8 cellular contexts compared by ENCODE assay signal in genomic region chr4:6269651-6270511, GRCh38.
DNase-seq lines count a peak whose midpoint lies in the region; ATAC-seq and TF ChIP-seq lines count a peak whose summit lies in the region.

TSS of gene WFS1 (plus strand) at chr4:6269850. CDS start at chr4:6277456, 7,606 bp downstream.

- no peaks in the 10 kb centered on the region for H3K27me3 ChIP-seq in layer of hippocampus (ENCODE audit: control insufficient read depth, insufficient read depth, low read length)

- H3K4me3 ChIP-seq in AG10803 (ENCODE audit: low read length): peak within 1 kb of the TSS; percentile 77

- ATAC-seq in HG03354 (IDR thresholded peaks at IDR 0.05; ENCODE audit: poor library complexity, severe bottlenecking, unreplicated experiment): peak; percentile 100

- DNase-seq in AG10803 (ENCODE audit: low read depth) (peak; percentile 99), NCI-H510A (lab: John Stamatoyannopoulos, UW) (peak; percentile 89), cortex of kidney (lab: John Stamatoyannopoulos, UW) (peak; percentile 90)
- peak; percentile 96 for DNase-seq in activated CD4-positive, alpha-beta T cell treated with anti-CD3 and anti-CD28 coated beads, Interleukin-2, amount 50 U/mL, for 1 hour
- DNase-seq in stimulated activated CD4-positive, alpha-beta T cell treated with anti-CD3 and anti-CD28 coated beads, Interleukin-1b, Interleukin-23, amount 100 ng/mL, for 24 hours (ENCODE audit: low read depth in 4 of 4, low spot score in 1 of 4): peak; percentile 91 to 98 (median 96)

- peak within 1 kb of the TSS; percentile 83 for H3K27ac ChIP-seq in layer of hippocampus (ENCODE audit: low read depth, low read length)

- TF ChIP-seq CTCF in AG10803 (conservative IDR thresholded peaks at IDR 0.05; ENCODE audit: low read length): no peak

- TF ChIP-seq POLR2A in GM19099 (IDR thresholded peaks at IDR 0.05; ENCODE audit: extremely low read depth, insufficient read length, low read depth): peak; percentile 47

Comparison
In these comparisons a context has a peak if more than half of its experiments do, and no peak if none do; other contexts are left out.
1. Peak in every context shown above with its lines: DNase-seq, ATAC-seq, H3K4me3 ChIP-seq and H3K27ac ChIP-seq.